18 cellular contexts compared by ENCODE assay signal in the genomic region with DNA sequence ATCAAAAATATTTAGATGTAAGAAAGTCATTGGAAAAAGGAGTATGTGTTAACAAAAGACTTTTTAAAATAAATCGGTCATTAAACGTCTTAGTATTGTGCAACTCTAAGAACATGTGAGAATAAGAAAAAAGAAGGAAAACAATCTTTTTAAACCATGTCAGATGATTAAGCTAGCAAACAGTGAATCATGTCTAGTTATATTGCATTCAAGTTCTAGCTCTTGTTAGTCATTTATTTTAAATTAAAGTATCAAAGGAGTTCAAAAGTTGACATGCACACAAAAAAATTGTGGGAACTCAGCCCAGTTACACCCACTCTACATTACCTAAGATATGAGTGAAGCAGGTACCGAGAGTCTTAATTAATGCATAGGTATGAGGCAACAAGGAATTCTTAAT. TPM values are rescaled to one million over a fixed set of nuclear protein-coding genes. Genes with fewer than 3 reads are reported as not detected.
DNase-seq lines count a peak whose midpoint lies in the region; ATAC-seq, FAIRE-seq and TF ChIP-seq lines count a peak whose summit lies in the region.
"Had no signal": no experiment of that assay in that cellular context is flagged by ENCODE, and none has a peak within 500 bp of the region (broad histone marks: within the 10 kb centered on the region; RNA-seq: fewer than 3 reads in every experiment).

No MANE protein-coding gene starts in this region.

- POLR2A ChIA-PET in H1 (lab: Charles Lee; ENCODE audit: partially characterized antibody) = no interaction called here

- H2BK120ac ChIP-seq in H1 (replicated peaks; ENCODE audit: low read depth, low read length) = no peak overlapping the region

- H3K4me3 ChIP-seq in Karpas-422 (ENCODE audit: low read length) = no peak overlapping the region
- H3K4me3 ChIP-seq in H1 (ENCODE audit: extremely low read depth in 1 of 4, insufficient read depth in 2 of 4, low read depth in 3 of 4, low read length in 4 of 4) = no peak overlapping the region
- H3K4me3 ChIP-seq in left lung = no peak overlapping the region
- H3K4me3 ChIP-seq: cardiac muscle cell, esophagus muscularis mucosa, HAP-1, transverse colon had no signal

- CTCF ChIA-PET in H1 (lab: Charles Lee; ENCODE audit: partially characterized antibody) = interaction anchor here (0.8 kb wide), 1 partner anchor 19 kb away, joined by 3 read pairs; no protein-coding TSS in a partner anchor

- no peak for TF ChIP-seq RAD21 in H1 (IDR thresholded peaks at IDR 0.05 in 1 of 2, conservative IDR thresholded peaks at IDR 0.05 in 1 of 2; ENCODE audit: low read depth in 2 of 2, low read length in 2 of 2)

- H3K23me2 ChIP-seq in H1 (ENCODE audit: low read depth, low read length) = no peaks in the 10 kb centered on the region

- no peak overlapping the region for H3K56ac ChIP-seq in H1 (replicated peaks; ENCODE audit: insufficient read length, low read depth, low read length)

- no peak overlapping the region for H2BK5ac ChIP-seq in H1 (ENCODE audit: low read depth, low read length)

- ATAC-seq in left lung = peak; percentile 55
- no peak for ATAC-seq in HG02884 (IDR thresholded peaks at IDR 0.05; ENCODE audit: unreplicated experiment)
- ATAC-seq: activated CD4-positive, CD25-positive, alpha-beta regulatory T cell treated with anti-CD3 and anti-CD28 coated beads, Interleukin-2, amount 50 U/mL, for 24 hours; activated T-cell treated with anti-CD3 and anti-CD28 coated beads, Interleukin-2, amount 50 U/mL, for 72 hours; naive thymus-derived CD4-positive, alpha-beta T cell had no signal

- no peak overlapping the region for H3K14ac ChIP-seq in H1 (ENCODE audit: insufficient read length)

- no peak for FAIRE-seq in H1 (lab: Jason Lieb, UNC)

- H2AK5ac ChIP-seq in H1 (ENCODE audit: low read depth, low read length) = no peak overlapping the region

- DNase-seq in A172 (ENCODE audit: low spot score) (peak; percentile 34), Karpas-422 (no peak), H1 (ENCODE audit: low read depth in 1 of 2, low spot score in 2 of 2) (no peak), left lung (no peak), SHP77 (lab: John Stamatoyannopoulos, UW) (no peak)
- DNase-seq in activated CD4-positive, alpha-beta T cell treated with anti-CD3 and anti-CD28 coated beads, Interleukin-2, amount 50 U/mL, for 48 hours = no peak
- no peak for DNase-seq in stimulated activated CD8-positive, alpha-beta memory T cell treated with anti-CD3 and anti-CD28 coated beads, Interleukin-4, amount 100 ng/mL, for 48 hours
- DNase-seq: ACHN; activated T-cell treated with anti-CD3 and anti-CD28 coated beads, Interleukin-2, amount 50 U/mL, for 72 hours; immature natural killer cell; naive thymus-derived CD4-positive, alpha-beta T cell; NCI-H1930; transverse colon had no signal

- H3K23ac ChIP-seq in H1 (ENCODE audit: insufficient read length) = no peak overlapping the region

- H2BK12ac ChIP-seq in H1 (ENCODE audit: low read depth, low read length) = no peak overlapping the region

- no peak overlapping the region for H4K5ac ChIP-seq in H1 (ENCODE audit: insufficient read length, low read depth, low read length)

- TF ChIP-seq EP300 in H1 (IDR thresholded peaks at IDR 0.05; ENCODE audit: borderline replicate concordance in 1 of 2, low read depth in 2 of 2, low read length in 2 of 2) = no peak

- H3K9ac ChIP-seq in Karpas-422 (ENCODE audit: low read length) (no peak overlapping the region), H1 (replicated peaks in 1 of 4; ENCODE audit: extremely low read depth in 1 of 4, low read depth in 3 of 4, low read length in 3 of 4) (no peak overlapping the region)

- no peak overlapping the region for H4K8ac ChIP-seq in H1 (ENCODE audit: extremely low read depth, insufficient read depth, low read length)

- H3K9me2 ChIP-seq in Karpas-422 (replicated peaks; ENCODE audit: insufficient read depth, low read length) = no peaks in the 10 kb centered on the region

- H3K27ac ChIP-seq in Karpas-422 (ENCODE audit: low read length) = peak overlapping the region; percentile 67
- H3K27ac ChIP-seq in H1 (ENCODE audit: low read depth, low read length) = no peak overlapping the region
- H3K27ac ChIP-seq in left lung = peak overlapping the region in 1 of 2 donors; percentile 28
- H3K27ac ChIP-seq: cardiac muscle cell, esophagus muscularis mucosa had no signal

- no peak overlapping the region for H3K4me2 ChIP-seq in Karpas-422 (ENCODE audit: low read depth, low read length, poor library complexity, severe bottlenecking)
- H3K4me2 ChIP-seq in H1 (ENCODE audit: insufficient read depth in 1 of 2, low read depth in 2 of 2, low read length in 2 of 2) = no peak overlapping the region

- no peaks in the 10 kb centered on the region for H4K20me1 ChIP-seq in Karpas-422 (ENCODE audit: insufficient read depth, low read depth, low read length)
- no peaks in the 10 kb centered on the region for H4K20me1 ChIP-seq in H1 (replicated peaks in 1 of 2; ENCODE audit: control insufficient read depth in 1 of 2, insufficient read depth in 2 of 2, low read length in 2 of 2)

- H3K4ac ChIP-seq in H1 (replicated peaks; ENCODE audit: insufficient read length, low read depth, low read length) = no peak overlapping the region

- no peak overlapping the region for H2BK20ac ChIP-seq in H1 (ENCODE audit: low read length)

- no peak for TF ChIP-seq CTCF in H1 (IDR thresholded peaks at IDR 0.05; ENCODE audit: control extremely low read depth in 1 of 3, insufficient read depth in 1 of 3, low read depth in 1 of 3, low read length in 3 of 3)
- no peak for TF ChIP-seq CTCF in left lung (IDR thresholded peaks at IDR 0.05)

- TF ChIP-seq POLR2A in H1 (IDR thresholded peaks at IDR 0.05; ENCODE audit: control extremely low read depth in 1 of 2, low read depth in 2 of 2, low read length in 2 of 2) = no peak

- peaks cover 17% of the 10 kb centered on the region for H3K36me3 ChIP-seq in Karpas-422 (ENCODE audit: insufficient read depth, low read length)
- H3K36me3 ChIP-seq in H1 (ENCODE audit: control insufficient read depth in 2 of 4, insufficient read depth in 4 of 4, low read length in 3 of 4) = no peaks in the 10 kb centered on the region
- no peaks in the 10 kb centered on the region for H3K36me3 ChIP-seq in left lung
- H3K36me3 ChIP-seq: cardiac muscle cell, esophagus muscularis mucosa, HAP-1, transverse colon had no signal

- H3K4me1 ChIP-seq in Karpas-422 (ENCODE audit: low read length) (peaks cover 60% of the 10 kb centered on the region), H1 (replicated peaks in 1 of 4; ENCODE audit: control insufficient read depth in 3 of 4, insufficient read depth in 4 of 4, low read length in 3 of 4) (peaks cover 0 to 5% (median 1%) of the 10 kb centered on the region in 4 experiments; a peak in 2 of 7 replicates), left lung (peaks cover 0 to 16% of the 10 kb centered on the region in 2 donors)
- H3K4me1 ChIP-seq: esophagus muscularis mucosa had no signal

- 88% methylated on average over 3 of the region's 3 CpGs; no CpG with 5 or more reads in 1 of the 2 experiments for WGBS in H1 (ENCODE audit: extremely low coverage in 1 of 2, insufficient coverage in 1 of 2, insufficient read length in 1 of 2, insufficient replicate concordance in 2 of 2, low coverage in 1 of 2, low lambda C conversion rate in 2 of 2, missing lambda C conversion rate in 1 of 2), 2 experiments

- no peak overlapping the region for H2BK15ac ChIP-seq in H1 (ENCODE audit: low read length)

- H3K79me2 ChIP-seq in Karpas-422 (ENCODE audit: low read length) (peaks cover 97% of the 10 kb centered on the region), H1 (ENCODE audit: control insufficient read depth in 1 of 2, insufficient read depth in 2 of 2, low read length in 2 of 2) (peaks cover 0 to 3% of the 10 kb centered on the region in 2 experiments; a peak in 1 of 4 replicates)

- no peaks in the 10 kb centered on the region for H3K9me3 ChIP-seq in Karpas-422 (ENCODE audit: low read length)
- peaks cover 0 to 2% of the 10 kb centered on the region in 2 experiments; a peak in 1 of 4 replicates for H3K9me3 ChIP-seq in H1 (ENCODE audit: insufficient read depth in 2 of 2, low read depth in 1 of 2, low read length in 1 of 2)
- no peaks in the 10 kb centered on the region for H3K9me3 ChIP-seq in left lung
- H3K9me3 ChIP-seq: esophagus muscularis mucosa, HAP-1, transverse colon had no signal

- no peak overlapping the region for H4K91ac ChIP-seq in H1 (replicated peaks; ENCODE audit: insufficient read length, low read length)

- H3K79me1 ChIP-seq in H1 (ENCODE audit: low read depth, low read length) = no peaks in the 10 kb centered on the region

- H3K18ac ChIP-seq in H1 (ENCODE audit: extremely low read depth, low read length) = no peak overlapping the region

- intact Hi-C loops in left lung (cut with DNase I) = no loop called here

- H2AFZ ChIP-seq in Karpas-422 (ENCODE audit: low read length) = no peak overlapping the region
- H2AFZ ChIP-seq in H1 (ENCODE audit: low read length) = no peak overlapping the region

- H3K27me3 ChIP-seq in Karpas-422 (ENCODE audit: low read length) (no peaks in the 10 kb centered on the region), H1 (replicated peaks in 1 of 4; ENCODE audit: control insufficient read depth in 3 of 4, extremely low read depth in 1 of 4, insufficient read depth in 3 of 4, low read length in 3 of 4) (no peaks in the 10 kb centered on the region), left lung (no peaks in the 10 kb centered on the region)
- H3K27me3 ChIP-seq: cardiac muscle cell, esophagus muscularis mucosa, transverse colon had no signal

TF ChIP-seq in H1, 55 proteins besides CTCF, POLR2A, EP300 and RAD21 (continues in another document):
- TF ChIP-seq RFX5 (IDR thresholded peaks at IDR 0.05; ENCODE audit: borderline replicate concordance, low read depth, low read length) = no peak
- TF ChIP-seq JUN (IDR thresholded peaks at IDR 0.05; ENCODE audit: low read depth, low read length) = no peak
- no peak for TF ChIP-seq CTBP2 (IDR thresholded peaks at IDR 0.05; ENCODE audit: borderline replicate concordance, insufficient read depth, insufficient read length, low read length)
- no peak for TF ChIP-seq POLR2AphosphoS5 (IDR thresholded peaks at IDR 0.05; ENCODE audit: low read depth, low read length)
- TF ChIP-seq RNF2 (IDR thresholded peaks at IDR 0.05; ENCODE audit: borderline replicate concordance, low read depth, low read length, missing control alignments, poor library complexity, severe bottlenecking) = no peak

RNA-seq across cellular contexts. Expression of a gene that starts 9.8 kb away (rescaled TPM):
- 2.8 and 4.8 TPM in 2 replicates for total RNA-seq in A172 (2014; rRNA removed; shearing (Covaris generic))
- total RNA-seq in Karpas-422 (2014; rRNA removed; shearing (Covaris generic); ENCODE audit: low replicate concordance) = 24.4 and 47.1 TPM in 2 replicates
- total RNA-seq in H1 (2021; fragmentation: NEBNext Ultra II Directional; extraction: Animal tissue kit (Norgen Biotek cat#: 25700)) = 5.6 and 6.5 TPM in 2 replicates
- 3.5 and 13.7 TPM in 2 replicates for polyA plus RNA-seq in H1 (2011; rRNA removed)
- polyA plus RNA-seq in H1 (2011; cell fraction: cytosol; rRNA removed) = 2.3 TPM
- polyA plus RNA-seq in H1 (2011; cell fraction: nucleus; rRNA removed) = 2.1 TPM
- 3.0 to 4.0 TPM (median 3.2 TPM) in 4 replicates for polyA plus RNA-seq in H1 (2012, experiment 1 of 2)
- polyA plus RNA-seq in H1 (2012, experiment 2 of 2) = 0.41 TPM
- 7.4 TPM for polyA plus RNA-seq in H1 (2013, experiment 1 of 2)
- polyA plus RNA-seq in H1 (2013, experiment 2 of 2) = 7.4 TPM
- 15.1 and 20.5 TPM in 2 replicates for polyA minus RNA-seq in H1 (2011; rRNA and poly(A)+ RNA removed)
- polyA minus RNA-seq in H1 (2011; cell fraction: cytosol; rRNA and poly(A)+ RNA removed) = 5.6 TPM
- 8.7 TPM for polyA minus RNA-seq in H1 (2011; cell fraction: nucleus; rRNA and poly(A)+ RNA removed)
- total RNA-seq in left lung = 10 to 100 TPM; 12.3 to 15.1 TPM
